26 cellular contexts compared by ENCODE assay signal in genomic region chr7:145698526-145699262, GRCh38.
DNase-seq lines count a peak whose midpoint lies in the region; ATAC-seq, FAIRE-seq and TF ChIP-seq lines count a peak whose summit lies in the region.
"Had no signal": no experiment of that assay in that cellular context is flagged by ENCODE, and none has a peak within 500 bp of the region (broad histone marks: within the 10 kb centered on the region; RNA-seq: fewer than 3 reads in every experiment).

No MANE protein-coding gene starts in this region.

- H3K36me3 ChIP-seq in astrocyte (ENCODE audit: insufficient read depth, low read length) (no peaks in the 10 kb centered on the region), lower lobe of right lung (no peaks in the 10 kb centered on the region)
- H3K36me3 ChIP-seq: colonic mucosa, gastrocnemius medialis, MG63, vagina had no signal

- no peaks in the 10 kb centered on the region for H3K27me3 Mint-ChIP-seq in astrocyte (ENCODE audit: low read depth, unreplicated experiment)
- H3K27me3 Mint-ChIP-seq in stimulated activated memory B cell treated with anti-CD40 and anti-IgM and Interleukin-4, amounts not matched to agents 10 μg/mL and 1 μg/mL and 100 μg/mL, for 72 hours = no peaks in the 10 kb centered on the region
- H3K27me3 Mint-ChIP-seq: activated T-cell treated with anti-CD3 and anti-CD28 coated beads, Interleukin-2, amount 50 U/mL, for 24 hours; CD4-positive, CD25-positive, alpha-beta regulatory T cell; IgD-negative memory B cell; naive B cell; stimulated activated naive CD8-positive, alpha-beta T cell treated with anti-CD3 and anti-CD28 coated beads, Interleukin-15, Interleukin-2, amounts not matched to agents 100 ng/mL and 50 ng/mL, for 24 hours had no signal

- H3K27ac Mint-ChIP-seq in astrocyte (ENCODE audit: unreplicated experiment) = no peak overlapping the region
- H3K27ac Mint-ChIP-seq in stimulated activated memory B cell treated with anti-CD40 and anti-IgM and Interleukin-4, amounts not matched to agents 10 μg/mL and 1 μg/mL and 100 μg/mL, for 72 hours = no peak overlapping the region
- H3K27ac Mint-ChIP-seq: activated T-cell treated with anti-CD3 and anti-CD28 coated beads, Interleukin-2, amount 50 U/mL, for 24 hours; CD4-positive, CD25-positive, alpha-beta regulatory T cell; GM23338; IgD-negative memory B cell; naive B cell; stimulated activated naive CD8-positive, alpha-beta T cell treated with anti-CD3 and anti-CD28 coated beads, Interleukin-15, Interleukin-2, amounts not matched to agents 100 ng/mL and 50 ng/mL, for 24 hours had no signal

- H3K4me1 Mint-ChIP-seq in astrocyte (ENCODE audit: low read depth, unreplicated experiment) = no peaks in the 10 kb centered on the region
- H3K4me1 Mint-ChIP-seq in stimulated activated memory B cell treated with anti-CD40 and anti-IgM and Interleukin-4, amounts not matched to agents 10 μg/mL and 1 μg/mL and 100 μg/mL, for 72 hours = no peaks in the 10 kb centered on the region
- H3K4me1 Mint-ChIP-seq: CD4-positive, CD25-positive, alpha-beta regulatory T cell; GM23338; IgD-negative memory B cell; naive B cell had no signal

- no peak overlapping the region for H3K4me3 Mint-ChIP-seq in astrocyte (ENCODE audit: unreplicated experiment)
- no peak overlapping the region for H3K4me3 Mint-ChIP-seq in stimulated activated memory B cell treated with anti-CD40 and anti-IgM and Interleukin-4, amounts not matched to agents 10 μg/mL and 1 μg/mL and 100 μg/mL, for 72 hours
- H3K4me3 Mint-ChIP-seq: activated T-cell treated with anti-CD3 and anti-CD28 coated beads, Interleukin-2, amount 50 U/mL, for 24 hours; CD4-positive, CD25-positive, alpha-beta regulatory T cell; GM23338; IgD-negative memory B cell; naive B cell; stimulated activated naive CD8-positive, alpha-beta T cell treated with anti-CD3 and anti-CD28 coated beads, Interleukin-15, Interleukin-2, amounts not matched to agents 100 ng/mL and 50 ng/mL, for 24 hours had no signal

- no peak for FAIRE-seq in astrocyte (lab: Jason Lieb, UNC)
- FAIRE-seq: GM12891 had no signal

- H3K9ac ChIP-seq in astrocyte (ENCODE audit: low read length) = no peak overlapping the region

- H3K79me2 ChIP-seq in astrocyte (ENCODE audit: insufficient read depth, low read length) = no peaks in the 10 kb centered on the region

- H3K27me3 ChIP-seq in astrocyte (ENCODE audit: insufficient read depth, low read length) (no peaks in the 10 kb centered on the region), foreskin keratinocyte (no peaks in the 10 kb centered on the region), lower lobe of right lung (ENCODE audit: low read depth) (no peaks in the 10 kb centered on the region)
- H3K27me3 ChIP-seq: colonic mucosa, gastrocnemius medialis, MG63, vagina had no signal

- no peaks in the 10 kb centered on the region for H3K9me3 Mint-ChIP-seq in astrocyte (ENCODE audit: unreplicated experiment)
- no peaks in the 10 kb centered on the region for H3K9me3 Mint-ChIP-seq in stimulated activated memory B cell treated with anti-CD40 and anti-IgM and Interleukin-4, amounts not matched to agents 10 μg/mL and 1 μg/mL and 100 μg/mL, for 72 hours
- H3K9me3 Mint-ChIP-seq: activated T-cell treated with anti-CD3 and anti-CD28 coated beads, Interleukin-2, amount 50 U/mL, for 24 hours had no signal

- intact Hi-C loops in lower lobe of right lung (cut with DNase I) = no loop called here

- no peaks in the 10 kb centered on the region for H4K20me1 ChIP-seq in astrocyte (ENCODE audit: insufficient read depth, low read length)

- H3K27ac ChIP-seq in astrocyte (ENCODE audit: low read depth, low read length) (no peak overlapping the region), foreskin keratinocyte (no peak overlapping the region), lower lobe of right lung (no peak overlapping the region)
- H3K27ac ChIP-seq: colonic mucosa, gastrocnemius medialis, skin epidermis, vagina, VCaP had no signal

- H2AFZ ChIP-seq in astrocyte (ENCODE audit: low read depth, low read length) = no peak overlapping the region
- H2AFZ ChIP-seq: GM23338 had no signal

- ATAC-seq in foreskin keratinocyte (no peak), lower lobe of right lung (no peak), HG03159 (IDR thresholded peaks at IDR 0.05; ENCODE audit: unreplicated experiment) (no peak)
- no peak for ATAC-seq in stimulated activated memory B cell treated with anti-CD40 and anti-IgM and Interleukin-4, amounts not matched to agents 10 μg/mL and 1 μg/mL and 100 μg/mL, for 72 hours
- ATAC-seq: gastrocnemius medialis, GM23338 had no signal

- no peaks in the 10 kb centered on the region for H3K36me3 Mint-ChIP-seq in astrocyte (ENCODE audit: low read depth, unreplicated experiment)
- H3K36me3 Mint-ChIP-seq in stimulated activated memory B cell treated with anti-CD40 and anti-IgM and Interleukin-4, amounts not matched to agents 10 μg/mL and 1 μg/mL and 100 μg/mL, for 72 hours = no peaks in the 10 kb centered on the region
- H3K36me3 Mint-ChIP-seq: CD4-positive, CD25-positive, alpha-beta regulatory T cell; IgD-negative memory B cell; naive B cell had no signal

- H3K4me3 ChIP-seq in astrocyte (ENCODE audit: insufficient read depth, low read depth, low read length) (no peak overlapping the region), lower lobe of right lung (no peak overlapping the region)
- H3K4me3 ChIP-seq: colonic mucosa, gastrocnemius medialis, GM23338, MG63, skin epidermis, vagina had no signal

- DNase-seq in Daoy (ENCODE audit: low read depth) (peak; percentile 10), LHCN-M2 (ENCODE audit: low read depth) (peak; percentile 3), astrocyte (ENCODE audit: low read depth) (peak; percentile 9), foreskin keratinocyte (peak; percentile 17 to 51), NCI-H2029 (lab: John Stamatoyannopoulos, UW) (no peak), lower lobe of right lung (no peak)
- DNase-seq: activated CD4-positive, alpha-beta T cell treated with anti-CD3 and anti-CD28 coated beads for 4 hours; activated T-cell treated with anti-CD3 and anti-CD28 coated beads, Interleukin-2, amount 50 U/mL, for 24 hours; CD4-positive, CD25-positive, alpha-beta regulatory T cell; colonic mucosa; effector memory CD4-positive, alpha-beta T cell; gastrocnemius medialis; MG63; naive B cell; NCI-H1436; NCI-H446; NCI-H774 had no signal

- H3K9me3 ChIP-seq in astrocyte (ENCODE audit: insufficient read depth, low read depth, low read length) = peaks cover 3% of the 10 kb centered on the region
- H3K9me3 ChIP-seq in lower lobe of right lung = no peaks in the 10 kb centered on the region
- H3K9me3 ChIP-seq: colonic mucosa, gastrocnemius medialis, MG63, vagina had no signal

- H3K4me1 ChIP-seq in astrocyte (ENCODE audit: insufficient read depth, low read length) (no peaks in the 10 kb centered on the region), foreskin keratinocyte (no peaks in the 10 kb centered on the region), lower lobe of right lung (no peaks in the 10 kb centered on the region)
- H3K4me1 ChIP-seq: colonic mucosa, gastrocnemius medialis, vagina had no signal

- no peak for TF ChIP-seq CTCF in astrocyte (IDR thresholded peaks at IDR 0.05; ENCODE audit: insufficient read depth, low read depth, low read length)
- no peak for TF ChIP-seq CTCF in foreskin keratinocyte (conservative IDR thresholded peaks at IDR 0.05)
- TF ChIP-seq CTCF in lower lobe of right lung (IDR thresholded peaks at IDR 0.05) = no peak

- H3K4me2 ChIP-seq in astrocyte (ENCODE audit: low read length) = no peak overlapping the region
- H3K4me2 ChIP-seq: GM23338 had no signal

Comparison
In these comparisons a context has a peak if more than half of its experiments do, and no peak if none do; other contexts are left out.
1. DNase-seq: peak in Daoy (single experiment), LHCN-M2 (single experiment), astrocyte (single experiment) and foreskin keratinocyte (2 of 2); none in NCI-H2029 (single experiment) and lower lobe of right lung (single experiment).